Comparison of ENCODE assay signal across 27 cellular contexts in genomic region chr21:39007985-39008384, GRCh38.
DNase-seq lines count a peak whose midpoint lies in the region; ATAC-seq, FAIRE-seq and TF ChIP-seq lines count a peak whose summit lies in the region.
"Had no signal": no experiment of that assay in that cellular context is flagged by ENCODE, and none has a peak within 500 bp of the region (broad histone marks: within the 10 kb centered on the region; RNA-seq: fewer than 3 reads in every experiment).

No MANE protein-coding gene starts in this region.

- no peak for DNase-seq in activated naive CD8-positive, alpha-beta T cell treated with anti-CD3 and anti-CD28 coated beads, Interleukin-2, amount 50 U/mL, for 24 hours
- DNase-seq in activated naive CD8-positive, alpha-beta T cell treated with anti-CD3 and anti-CD28 coated beads for 36 hours = no peak
- DNase-seq in K562 (ENCODE audit: extremely low read depth in 1 of 4, low spot score in 3 of 4) (no peak), GDM1 (lab: John Stamatoyannopoulos, UW) (no peak), tibial artery (no peak)
- DNase-seq: activated CD4-positive, CD25-positive, alpha-beta regulatory T cell; activated naive CD4-positive, alpha-beta T cell treated with anti-CD3 and anti-CD28 coated beads for 36 hours; anterior cingulate cortex; CD4-positive, alpha-beta T cell; central memory CD4-positive, alpha-beta T cell; HCEC 1CT; KBM-7; MG63; NCI-H1436; NCI-H2081 treated with DMSO at 0.1 percent for 48 hours; NCI-H774; stimulated activated naive CD4-positive, alpha-beta T cell treated with Interleukin-2 at 50 U/mL for 16 hours; T-cell had no signal

- no peak for TF ChIP-seq POLR2A in K562 (conservative IDR thresholded peaks at IDR 0.05)

- H3K4me1 Mint-ChIP-seq in activated naive CD8-positive, alpha-beta T cell treated with anti-CD3 and anti-CD28 coated beads, Interleukin-2, amount 50 U/mL, for 24 hours = peaks cover 24% of the 10 kb centered on the region
- H3K4me1 Mint-ChIP-seq in activated naive CD8-positive, alpha-beta T cell treated with anti-CD3 and anti-CD28 coated beads for 36 hours = peaks cover 16% of the 10 kb centered on the region

- no peak overlapping the region for H3K9ac ChIP-seq in K562 (ENCODE audit: insufficient read depth in 1 of 2, low read depth in 2 of 2, low read length in 2 of 2)
- H3K9ac ChIP-seq: neural progenitor cell had no signal

- no peaks in the 10 kb centered on the region; the same call in none of the 2 replicates for H4K20me1 ChIP-seq in K562 (replicated peaks; ENCODE audit: control insufficient read depth, insufficient read depth, low read length)

- H3K36me3 ChIP-seq in K562 (ENCODE audit: control insufficient read depth, insufficient read depth, low read length) (no peaks in the 10 kb centered on the region), muscle layer of duodenum (ENCODE audit: control insufficient read depth in 1 of 2, insufficient read depth in 2 of 2, low read length in 2 of 2) (no peaks in the 10 kb centered on the region), thymus (ENCODE audit: control insufficient read depth, insufficient read depth) (no peaks in the 10 kb centered on the region), tibial artery (no peaks in the 10 kb centered on the region)
- H3K36me3 ChIP-seq: MG63, neural progenitor cell had no signal

- H3K4me3 ChIP-seq in K562 (no peak overlapping the region), muscle layer of duodenum (ENCODE audit: low read depth in 1 of 2, low read length in 2 of 2) (no peak overlapping the region), thymus (ENCODE audit: low read length) (no peak overlapping the region), tibial artery (no peak overlapping the region)
- H3K4me3 ChIP-seq: GM12878, lung, MG63, neural progenitor cell had no signal

- no peaks in the 10 kb centered on the region for H3K79me2 ChIP-seq in K562 (ENCODE audit: control insufficient read depth, insufficient read depth, low read length)

- in situ Hi-C loops in K562 (cut with MboI) = no loop called here

- no peaks in the 10 kb centered on the region for H3K9me1 ChIP-seq in K562 (ENCODE audit: control insufficient read depth, insufficient read depth, low read length)

- peaks cover 2 to 13% of the 10 kb centered on the region in 2 experiments; a peak in 3 of 5 replicates for H3K4me1 ChIP-seq in K562 (replicated peaks in 1 of 2; ENCODE audit: control insufficient read depth in 2 of 2, insufficient read depth in 2 of 2, low read length in 2 of 2)
- H3K4me1 ChIP-seq in muscle layer of duodenum (ENCODE audit: control insufficient read depth in 1 of 2, insufficient read depth in 2 of 2, low read length in 2 of 2) = peaks cover 0 to 18% of the 10 kb centered on the region in 2 donors
- peaks cover 20% of the 10 kb centered on the region for H3K4me1 ChIP-seq in thymus (ENCODE audit: control insufficient read depth, insufficient read depth, low read length)
- H3K4me1 ChIP-seq in tibial artery = peaks cover 0 to 48% (median 29%) of the 10 kb centered on the region in 4 donors

- no TSS peak for BruUV-seq in K562 (replicated peaks; lab: Mats Ljungman, UMichigan)

- no peak for TF ChIP-seq CTCF in K562 (IDR thresholded peaks at IDR 0.05 in 2 of 3, conservative IDR thresholded peaks at IDR 0.05 in 1 of 3; ENCODE audit: insufficient read depth in 2 of 3, low read depth in 1 of 3, low read length in 3 of 3)
- no peak for TF ChIP-seq CTCF in tibial artery (IDR thresholded peaks at IDR 0.05)

- H3K36me3 Mint-ChIP-seq in activated naive CD8-positive, alpha-beta T cell treated with anti-CD3 and anti-CD28 coated beads, Interleukin-2, amount 50 U/mL, for 24 hours (ENCODE audit: low read depth) = no peaks in the 10 kb centered on the region
- H3K36me3 Mint-ChIP-seq in activated naive CD8-positive, alpha-beta T cell treated with anti-CD3 and anti-CD28 coated beads for 36 hours = no peaks in the 10 kb centered on the region
- H3K36me3 Mint-ChIP-seq: neural progenitor cell, T-cell, type B pancreatic cell had no signal

- intact Hi-C loops in K562 (cut with micrococcal nuclease) = no loop called here
- intact Hi-C loops in tibial artery (cut with DNase I; ENCODE audit: low total_unique reads) = no loop called here

- no peak for ATAC-seq in activated naive CD8-positive, alpha-beta T cell treated with anti-CD3 and anti-CD28 coated beads, Interleukin-2, amount 50 U/mL, for 24 hours
- ATAC-seq in K562 (no peak), GM19351 (IDR thresholded peaks at IDR 0.05; ENCODE audit: unreplicated experiment) (no peak)
- ATAC-seq: GM12878, T-cell had no signal

- H2AFZ ChIP-seq in K562 (ENCODE audit: low read depth, low read length) = no peak overlapping the region
- H2AFZ ChIP-seq: neural progenitor cell had no signal

- H3K27ac Mint-ChIP-seq in activated naive CD8-positive, alpha-beta T cell treated with anti-CD3 and anti-CD28 coated beads, Interleukin-2, amount 50 U/mL, for 24 hours = peak overlapping the region; percentile 26
- H3K27ac Mint-ChIP-seq in activated naive CD8-positive, alpha-beta T cell treated with anti-CD3 and anti-CD28 coated beads for 36 hours = no peak overlapping the region
- H3K27ac Mint-ChIP-seq: activated naive CD4-positive, alpha-beta T cell treated with anti-CD3 and anti-CD28 coated beads for 36 hours; activated T-helper 1 cell treated with anti-CD3 and anti-CD28 coated beads, Interleukin-12 subunit alpha, Interleukin-12 subunit beta, Interleukin-2, Interleukin-4 antibody, amounts not matched to agents 30 ng/mL and 10 ng/mL and 1 ng/mL, durations not matched to agents 14 hours and 24 hours and 36 hours; CD4-positive, alpha-beta T cell; neural progenitor cell; T-cell; type B pancreatic cell had no signal

- H3K9me3 Mint-ChIP-seq in activated naive CD8-positive, alpha-beta T cell treated with anti-CD3 and anti-CD28 coated beads, Interleukin-2, amount 50 U/mL, for 24 hours = no peaks in the 10 kb centered on the region
- H3K9me3 Mint-ChIP-seq in activated naive CD8-positive, alpha-beta T cell treated with anti-CD3 and anti-CD28 coated beads for 36 hours = no peaks in the 10 kb centered on the region
- H3K9me3 Mint-ChIP-seq: activated naive CD4-positive, alpha-beta T cell treated with anti-CD3 and anti-CD28 coated beads for 36 hours; activated T-helper 1 cell treated with anti-CD3 and anti-CD28 coated beads, Interleukin-12 subunit alpha, Interleukin-12 subunit beta, Interleukin-2, Interleukin-4 antibody, amounts not matched to agents 30 ng/mL and 10 ng/mL and 1 ng/mL, durations not matched to agents 14 hours and 24 hours and 36 hours; CD4-positive, alpha-beta T cell; T-cell; type B pancreatic cell had no signal

- 0% methylated on average over 2 of the region's 2 CpGs for WGBS in K562 (ENCODE audit: insufficient coverage, low coverage, missing lambda C conversion rate)
- over 99% methylated on average over 2 of the region's 2 CpGs for WGBS in thymus

- H3K4me3 Mint-ChIP-seq in activated naive CD8-positive, alpha-beta T cell treated with anti-CD3 and anti-CD28 coated beads, Interleukin-2, amount 50 U/mL, for 24 hours = no peak overlapping the region
- no peak overlapping the region for H3K4me3 Mint-ChIP-seq in activated naive CD8-positive, alpha-beta T cell treated with anti-CD3 and anti-CD28 coated beads for 36 hours
- H3K4me3 Mint-ChIP-seq: activated naive CD4-positive, alpha-beta T cell treated with anti-CD3 and anti-CD28 coated beads for 36 hours; activated T-helper 1 cell treated with anti-CD3 and anti-CD28 coated beads, Interleukin-12 subunit alpha, Interleukin-12 subunit beta, Interleukin-2, Interleukin-4 antibody, amounts not matched to agents 30 ng/mL and 10 ng/mL and 1 ng/mL, durations not matched to agents 14 hours and 24 hours and 36 hours; CD4-positive, alpha-beta T cell; neural progenitor cell; T-cell; type B pancreatic cell had no signal

- peaks cover 28 to 71% of the 10 kb centered on the region in 2 experiments; a peak in 4 of 5 replicates for H3K27me3 ChIP-seq in K562 (ENCODE audit: control insufficient read depth in 2 of 2, insufficient read depth in 2 of 2, low read length in 2 of 2)
- no peaks in the 10 kb centered on the region for H3K27me3 ChIP-seq in muscle layer of duodenum (ENCODE audit: low read depth, low read length)
- no peaks in the 10 kb centered on the region for H3K27me3 ChIP-seq in thymus (ENCODE audit: control insufficient read depth, insufficient read depth)
- H3K27me3 ChIP-seq in tibial artery = no peaks in the 10 kb centered on the region
- H3K27me3 ChIP-seq: MG63, neural progenitor cell had no signal

- no peak for TF ChIP-seq EP300 in K562 (IDR thresholded peaks at IDR 0.05; ENCODE audit: low read length)

- no peak for TF ChIP-seq RAD21 in K562 (CRISPR knock-in tag; conservative IDR thresholded peaks at IDR 0.05 in 1 of 2, IDR thresholded peaks at IDR 0.05 in 1 of 2)

- H3K27me3 Mint-ChIP-seq in activated naive CD8-positive, alpha-beta T cell treated with anti-CD3 and anti-CD28 coated beads, Interleukin-2, amount 50 U/mL, for 24 hours = peaks cover 1% of the 10 kb centered on the region
- H3K27me3 Mint-ChIP-seq in activated naive CD8-positive, alpha-beta T cell treated with anti-CD3 and anti-CD28 coated beads for 36 hours = peaks cover 6% of the 10 kb centered on the region
- H3K27me3 Mint-ChIP-seq: CD4-positive, alpha-beta T cell; type B pancreatic cell had no signal

- CTCF ChIA-PET in K562 (lab: Yijun Ruan, JAX; ENCODE audit: low intra/inter-chr PET ratio) = no interaction called here

- H3K27ac ChIP-seq in K562 (ENCODE audit: extremely low read depth, low read depth, low read length) (no peak overlapping the region), muscle layer of duodenum (ENCODE audit: low read length) (peak overlapping the region; percentile 91), thymus (ENCODE audit: low read depth) (peak overlapping the region; percentile 11), tibial artery (peak overlapping the region in 1 of 2 donors; percentile 81)
- H3K27ac ChIP-seq: 22Rv1, neural progenitor cell had no signal

- POLR2A ChIA-PET in K562 (lab: Yijun Ruan, JAX) = interaction anchor here (0.6 kb wide), 1 partner anchor 87 kb away, joined by 4 read pairs; no protein-coding TSS in a partner anchor

- FAIRE-seq in K562 (lab: Jason Lieb, UNC) = no peak
- FAIRE-seq: GM12878 had no signal

- H3K9me3 ChIP-seq in K562 (replicated peaks; ENCODE audit: control insufficient read depth, insufficient read depth, low read depth, low read length) (no peaks in the 10 kb centered on the region), muscle layer of duodenum (ENCODE audit: control insufficient read depth in 1 of 2, low read length in 2 of 2) (no peaks in the 10 kb centered on the region), thymus (ENCODE audit: control insufficient read depth) (no peaks in the 10 kb centered on the region), tibial artery (peaks cover 0 to 16% (median 0%) of the 10 kb centered on the region in 3 donors)

- H3K4me2 ChIP-seq in K562 (ENCODE audit: insufficient read depth, low read length) = no peak overlapping the region
- H3K4me2 ChIP-seq: neural progenitor cell had no signal

TF ChIP-seq in K562, 482 proteins besides CTCF, POLR2A, EP300 and RAD21:
- peak; percentile 74 for TF ChIP-seq RBM25 (IDR thresholded peaks at IDR 0.05; ENCODE audit: low read depth, low read length, severe bottlenecking)
- TF ChIP-seq ZFP36 (IDR thresholded peaks at IDR 0.05; ENCODE audit: low read depth, low read length, partially characterized antibody) = peak; percentile 53
- no peak for TF ChIP-seq ZBTB7A (IDR thresholded peaks at IDR 0.05; ENCODE audit: borderline replicate concordance, control insufficient read depth, low read depth, low read length)
